ENCODE assay signal across 16 cellular contexts in the genomic region with DNA sequence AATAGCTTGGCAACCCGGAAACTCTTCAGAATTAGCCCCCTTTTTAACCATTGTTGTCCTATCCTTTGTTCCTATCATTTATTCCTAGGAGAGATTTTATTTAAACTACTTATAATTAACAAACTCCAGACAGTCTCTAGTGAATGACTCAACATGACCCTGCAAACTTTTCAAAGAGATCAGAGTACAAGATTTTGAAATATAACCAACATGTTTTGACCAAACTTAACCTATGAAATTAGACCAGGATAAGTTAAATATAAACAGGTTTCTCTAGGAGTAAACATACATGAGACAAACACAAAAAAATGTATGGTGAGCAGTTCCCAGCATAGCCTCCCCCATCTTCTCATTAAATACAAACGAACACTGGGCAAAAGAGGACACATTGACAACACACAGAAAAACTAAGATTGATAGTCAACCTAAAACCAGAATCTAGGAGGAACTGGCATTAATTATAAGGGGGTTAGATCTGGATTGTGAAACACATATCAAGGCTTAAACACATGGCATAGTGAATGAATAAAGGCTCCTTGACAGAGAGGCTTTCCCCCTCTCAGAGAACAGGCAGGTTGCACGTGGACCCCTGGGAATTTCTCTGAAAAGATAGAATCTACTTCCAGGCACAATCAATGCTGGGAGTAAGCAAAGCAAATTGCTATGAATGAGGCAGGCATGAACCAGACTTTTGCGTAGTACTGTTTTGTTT.
A peak's percentile ranks its signal among the peaks of the same experiment; 100 is the strongest.
DNase-seq lines count a peak whose midpoint lies in the region; ATAC-seq and TF ChIP-seq lines count a peak whose summit lies in the region.
"Had no signal": no experiment of that assay in that cellular context is flagged by ENCODE, and none has a peak within 500 bp of the region (broad histone marks: within the 10 kb centered on the region; RNA-seq: fewer than 3 reads in every experiment).

No MANE protein-coding gene starts in this region.

- ATAC-seq in GM23338 (no peak), HG03460 (IDR thresholded peaks at IDR 0.05; ENCODE audit: unreplicated experiment) (no peak), HG02852 (IDR thresholded peaks at IDR 0.05; ENCODE audit: unreplicated experiment) (no peak)
- ATAC-seq: activated CD4-positive, alpha-beta T cell treated with anti-CD3 and anti-CD28 coated beads for 36 hours had no signal

- H3K27me3 ChIP-seq in GM23338 (ENCODE audit: insufficient read depth), result no peaks in the 10 kb centered on the region
- H3K27me3 ChIP-seq in adipocyte (replicated peaks; ENCODE audit: control insufficient read depth, insufficient read depth, low read length), result no peaks in the 10 kb centered on the region

- H3K9ac ChIP-seq in adipocyte (ENCODE audit: low read length), result peak overlapping the region; percentile 19

- TF ChIP-seq CTCF in GM23338 (conservative IDR thresholded peaks at IDR 0.05; ENCODE audit: low read depth in 2 of 2), result no peak

- H4K20me1 ChIP-seq in GM23338 (replicated peaks; ENCODE audit: insufficient read depth), result no peaks in the 10 kb centered on the region

- no peaks in the 10 kb centered on the region; the same call in 2 of the 3 replicates for H3K36me3 Mint-ChIP-seq in GM23338 (ENCODE audit: low read depth)

- 61% methylated on average over 4 of the region's 4 CpGs for WGBS in urinary bladder

- H3K9me3 Mint-ChIP-seq in GM23338, result peaks cover 10% of the 10 kb centered on the region
- H3K9me3 Mint-ChIP-seq: T-helper 1 cell treated with Interleukin-12 subunit alpha and Interleukin-12 subunit beta and Interleukin-4 antibody, amounts not matched to agents 30 μg/mL and 1 μg/mL, for 36 hours had no signal

- no peaks in the 10 kb centered on the region for H3K9me3 ChIP-seq in adipocyte (ENCODE audit: control insufficient read depth, low read length)

- H2AFZ ChIP-seq in GM23338, result 0 out of 2 replicates have a peak overlapping the region, but pooled peaks have one; percentile 20
- H2AFZ ChIP-seq: PC-9 had no signal

- peaks cover 2% of the 10 kb centered on the region for H3K27me3 Mint-ChIP-seq in GM23338 (ENCODE audit: insufficient read depth, low read depth, poor library complexity)

- H3K79me2 ChIP-seq in GM23338 (replicated peaks; ENCODE audit: insufficient read depth), result no peaks in the 10 kb centered on the region

- H3K4me1 Mint-ChIP-seq in GM23338, result no peaks in the 10 kb centered on the region
- H3K4me1 Mint-ChIP-seq: activated CD4-positive, alpha-beta T cell treated with anti-CD3 and anti-CD28 coated beads for 36 hours had no signal

- H3K4me3 ChIP-seq in GM23338, result no peak overlapping the region
- H3K4me3 ChIP-seq in adipocyte (ENCODE audit: low read length), result no peak overlapping the region
- no peak overlapping the region for H3K4me3 ChIP-seq in urinary bladder (ENCODE audit: low read depth, low read length)
- H3K4me3 ChIP-seq: PC-9 had no signal

- no peaks in the 10 kb centered on the region for H3F3A ChIP-seq in GM23338 (replicated peaks; ENCODE audit: low read depth)

- no peak overlapping the region for H3K27ac Mint-ChIP-seq in GM23338
- H3K27ac Mint-ChIP-seq: activated CD4-positive, alpha-beta T cell treated with anti-CD3 and anti-CD28 coated beads for 36 hours; T-helper 1 cell treated with Interleukin-12 subunit alpha and Interleukin-12 subunit beta and Interleukin-4 antibody, amounts not matched to agents 30 μg/mL and 1 μg/mL, for 36 hours had no signal

- no peaks in the 10 kb centered on the region for H3K36me3 ChIP-seq in GM23338 (ENCODE audit: insufficient read depth)
- no peaks in the 10 kb centered on the region for H3K36me3 ChIP-seq in adipocyte (ENCODE audit: control insufficient read depth, insufficient read depth, low read length, severe bottlenecking)
- H3K36me3 ChIP-seq in urinary bladder (ENCODE audit: insufficient read depth), result no peaks in the 10 kb centered on the region

- H3K4me1 ChIP-seq in GM23338 (ENCODE audit: insufficient read depth) (no peaks in the 10 kb centered on the region), adipocyte (ENCODE audit: control insufficient read depth, insufficient read depth, low read length) (peaks cover 14% of the 10 kb centered on the region), urinary bladder (ENCODE audit: insufficient read depth) (no peaks in the 10 kb centered on the region)

- no peak for DNase-seq in GM23338 (ENCODE audit: low spot score)
- peak; percentile 76 for DNase-seq in adipocyte (ENCODE audit: low read depth)
- peak; percentile 2 for DNase-seq in hepatic stellate cell (ENCODE audit: low spot score)
- DNase-seq in NCI-H524 treated with DMSO at 0.1 percent for 48 hours (lab: John Stamatoyannopoulos, UW), result no peak
- DNase-seq: activated CD4-positive, alpha-beta T cell treated with anti-CD3 and anti-CD28 coated beads for 36 hours; amniotic stem cell; dermis blood vessel endothelial cell; kidney glomerular epithelial cell; NCI-H1105 treated with DMSO at 0.1 percent for 48 hours; PC-9; stimulated activated CD4-positive, alpha-beta T cell treated with anti-CD3 and anti-CD28 coated beads, Interleukin-4, amount 100 ng/mL, for 24 hours; stimulated activated naive CD4-positive, alpha-beta T cell had no signal

- H3K9me2 ChIP-seq in GM23338 (ENCODE audit: insufficient read depth), result peaks cover 8% of the 10 kb centered on the region; the same call in 1 of the 2 replicates

- H3K4me2 ChIP-seq in GM23338, result no peak overlapping the region
- H3K4me2 ChIP-seq: PC-9 had no signal

- no peak overlapping the region for H3K27ac ChIP-seq in GM23338 (ENCODE audit: low read depth)
- H3K27ac ChIP-seq in urinary bladder (ENCODE audit: low read depth), result peak overlapping the region; percentile 89
- H3K27ac ChIP-seq: PC-9 had no signal

- no peak overlapping the region for H3K4me3 Mint-ChIP-seq in GM23338
- H3K4me3 Mint-ChIP-seq: activated CD4-positive, alpha-beta T cell treated with anti-CD3 and anti-CD28 coated beads for 36 hours; T-helper 1 cell treated with Interleukin-12 subunit alpha and Interleukin-12 subunit beta and Interleukin-4 antibody, amounts not matched to agents 30 μg/mL and 1 μg/mL, for 36 hours had no signal

TF ChIP-seq in GM23338, 12 proteins besides CTCF, POLR2A, EP300 and RAD21:
- no peak for TF ChIP-seq ZNF114 (CRISPR knock-in tag; IDR thresholded peaks at IDR 0.05)
- no peak for TF ChIP-seq ZNF331 (CRISPR knock-in tag; IDR thresholded peaks at IDR 0.05; ENCODE audit: low read depth)
- no peak for TF ChIP-seq POLR2AphosphoS5 (IDR thresholded peaks at IDR 0.05; ENCODE audit: low read depth)
- no peak for TF ChIP-seq ETS1 (IDR thresholded peaks at IDR 0.05)
- no peak for TF ChIP-seq NANOG (IDR thresholded peaks at IDR 0.05; ENCODE audit: borderline replicate concordance)

Comparison
In these comparisons a context has a peak if more than half of its experiments do, and no peak if none do; other contexts are left out.
1. DNase-seq: peak in adipocyte (single experiment) and hepatic stellate cell (single experiment); none in GM23338 (single experiment) and NCI-H524 treated with DMSO at 0.1 percent for 48 hours (single experiment).